8 cellular contexts compared by ENCODE assay signal in genomic region chr20:49287555-49288249, GRCh38. TPM values are rescaled to one million over a fixed set of nuclear protein-coding genes. Genes with fewer than 3 reads are reported as not detected.
A peak's percentile ranks its signal among the peaks of the same experiment; 100 is the strongest.
DNase-seq lines count a peak whose midpoint lies in the region; ATAC-seq and TF ChIP-seq lines count a peak whose summit lies in the region.

No MANE protein-coding gene starts in this region.

- no peak overlapping the region for H3K4me3 ChIP-seq in BLaER1 treated with 17β-estradiol and CSF1 and Interleukin-3, amounts not matched to agents 10 nM and 100 nM
- peak overlapping the region; percentile 37 for H3K4me3 ChIP-seq in adipocyte (ENCODE audit: low read length)
- H3K4me3 ChIP-seq in liver (ENCODE audit: low read depth in 1 of 3, low read length in 3 of 3), result no peak overlapping the region
- H3K4me3 ChIP-seq in left ventricle myocardium inferior, result no peak overlapping the region
- no peak overlapping the region for H3K4me3 ChIP-seq in BE2C (ENCODE audit: low read depth, low read length)

- peak overlapping the region in 1 of 11 experiments; percentile 19; a peak in 1 of 22 replicates for H3K4me2 ChIP-seq in BLaER1 treated with 17β-estradiol and CSF1 and Interleukin-3, amounts not matched to agents 10 nM and 100 nM

- DNase-seq in HT1080 (ENCODE audit: low read depth) (peak; percentile 63), adipocyte (ENCODE audit: low read depth) (peak; percentile 70), left ventricle myocardium inferior (no peak), BE2C (no peak)

- H3K36me3 ChIP-seq in BLaER1 treated with 17β-estradiol and CSF1 and Interleukin-3, amounts not matched to agents 10 nM and 100 nM, result peaks cover 99 to 100% (median 100%) of the 10 kb centered on the region in 11 experiments
- H3K36me3 ChIP-seq in adipocyte (ENCODE audit: control insufficient read depth, insufficient read depth, low read length, severe bottlenecking) (peaks cover 90% of the 10 kb centered on the region), liver (ENCODE audit: control insufficient read depth in 4 of 4, insufficient read depth in 3 of 4, low read depth in 1 of 4, low read length in 3 of 4) (peaks cover 40 to 86% (median 77%) of the 10 kb centered on the region in 4 donors), left ventricle myocardium inferior (peaks cover 99% of the 10 kb centered on the region), BE2C (peaks cover 93% of the 10 kb centered on the region)

- peaks cover 96 to 100% (median 100%) of the 10 kb centered on the region in 11 experiments for H4K20me1 ChIP-seq in BLaER1 treated with 17β-estradiol and CSF1 and Interleukin-3, amounts not matched to agents 10 nM and 100 nM

- H3K9me3 ChIP-seq in BLaER1 treated with 17β-estradiol and CSF1 and Interleukin-3, amounts not matched to agents 10 nM and 100 nM (replicated peaks in 1 of 11), result peaks cover 40 to 61% (median 52%) of the 10 kb centered on the region in 11 experiments; a peak in 21 of 22 replicates
- peaks cover 17% of the 10 kb centered on the region for H3K9me3 ChIP-seq in adipocyte (ENCODE audit: control insufficient read depth, low read length)
- H3K9me3 ChIP-seq in liver (ENCODE audit: control insufficient read depth in 4 of 4, low read length in 3 of 4), result peaks cover 8 to 17% (median 13%) of the 10 kb centered on the region in 4 donors
- H3K9me3 ChIP-seq in left ventricle myocardium inferior (replicated peaks), result peaks cover 54% of the 10 kb centered on the region
- no peaks in the 10 kb centered on the region for H3K9me3 ChIP-seq in BE2C

- no peak for TF ChIP-seq CTCF in liver (IDR thresholded peaks at IDR 0.05; ENCODE audit: low read depth, low read length, missing input control)
- no peak for TF ChIP-seq CTCF in left ventricle myocardium inferior (IDR thresholded peaks at IDR 0.05; ENCODE audit: borderline replicate concordance)
- no peak for TF ChIP-seq CTCF in BE2C (IDR thresholded peaks at IDR 0.05; ENCODE audit: low read depth, low read length)

- peaks cover 11 to 46% (median 32%) of the 10 kb centered on the region in 10 experiments; a peak in 19 of 20 replicates for H3K4me1 ChIP-seq in BLaER1 treated with 17β-estradiol and CSF1 and Interleukin-3, amounts not matched to agents 10 nM and 100 nM
- H3K4me1 ChIP-seq in adipocyte (ENCODE audit: control insufficient read depth, insufficient read depth, low read length) (peaks cover 65% of the 10 kb centered on the region), liver (ENCODE audit: control insufficient read depth in 4 of 4, insufficient read depth in 4 of 4, low read length in 3 of 4) (no peaks in the 10 kb centered on the region), left ventricle myocardium inferior (peaks cover 27% of the 10 kb centered on the region), BE2C (peaks cover 18% of the 10 kb centered on the region)

- TF ChIP-seq RAD21 in liver (IDR thresholded peaks at IDR 0.05), result no peak

- H3K27me3 ChIP-seq in BLaER1 treated with 17β-estradiol and CSF1 and Interleukin-3, amounts not matched to agents 10 nM and 100 nM, result no peaks in the 10 kb centered on the region; a peak in 1 of 22 replicates
- H3K27me3 ChIP-seq in adipocyte (replicated peaks; ENCODE audit: control insufficient read depth, insufficient read depth, low read length), result no peaks in the 10 kb centered on the region
- H3K27me3 ChIP-seq in liver (ENCODE audit: control insufficient read depth in 4 of 4, insufficient read depth in 4 of 4, low read length in 3 of 4), result no peaks in the 10 kb centered on the region
- H3K27me3 ChIP-seq in left ventricle myocardium inferior (ENCODE audit: low read depth), result no peaks in the 10 kb centered on the region
- no peaks in the 10 kb centered on the region for H3K27me3 ChIP-seq in BE2C

- intact Hi-C loops in left ventricle myocardium inferior (cut with micrococcal nuclease), result no loop called here

- H3K9ac ChIP-seq in BLaER1 treated with 17β-estradiol and CSF1 and Interleukin-3, amounts not matched to agents 10 nM and 100 nM, result no peak overlapping the region; a peak in 2 of 22 replicates
- peak overlapping the region; percentile 31 for H3K9ac ChIP-seq in adipocyte (ENCODE audit: low read length)
- H3K9ac ChIP-seq in liver (ENCODE audit: low read depth in 1 of 2, low read length in 2 of 2), result no peak overlapping the region

- peak overlapping the region in 8 of 11 experiments; percentile 4 to 60 (median 33); a peak in 12 of 22 replicates for H3K27ac ChIP-seq in BLaER1 treated with 17β-estradiol and CSF1 and Interleukin-3, amounts not matched to agents 10 nM and 100 nM
- H3K27ac ChIP-seq in liver (ENCODE audit: low read depth in 1 of 2, low read length in 2 of 2) (no peak overlapping the region), left ventricle myocardium inferior (replicated peaks) (no peak overlapping the region)

- ATAC-seq in GM19023 (IDR thresholded peaks at IDR 0.05; ENCODE audit: unreplicated experiment), result no peak
- ATAC-seq in HG03097 (IDR thresholded peaks at IDR 0.05; ENCODE audit: low FRiP score, unreplicated experiment), result no peak

TF ChIP-seq in liver, 16 proteins besides CTCF, POLR2A, EP300 and RAD21:
- TF ChIP-seq, protein P1, sequence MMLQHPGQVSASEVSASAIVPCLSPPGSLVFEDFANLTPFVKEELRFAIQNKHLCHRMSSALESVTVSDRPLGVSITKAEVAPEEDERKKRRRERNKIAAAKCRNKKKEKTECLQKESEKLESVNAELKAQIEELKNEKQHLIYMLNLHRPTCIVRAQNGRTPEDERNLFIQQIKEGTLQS (IDR thresholded peaks at IDR 0.05), result peak; percentile 39
- peak; percentile 1 to 31 for TF ChIP-seq JUND (IDR thresholded peaks at IDR 0.05)
- no peak for TF ChIP-seq YY1 (IDR thresholded peaks at IDR 0.05)
- TF ChIP-seq NR2F2 (IDR thresholded peaks at IDR 0.05), result no peak
- no peak for TF ChIP-seq FOXA2 (IDR thresholded peaks at IDR 0.05)
TF ChIP-seq in liver: peak in this region for 2.

RNA-seq across cellular contexts. Expression of gene ZNFX1, which starts 9.8 kb away (rescaled TPM):
- 34.1 and 37.4 TPM in 2 replicates for total RNA-seq in HT1080 (2014; rRNA removed; shearing (Covaris generic))
- polyA plus RNA-seq in HT1080 (2015; cell fraction: cytosol; rRNA removed), result 15.3 and 18.9 TPM in 2 replicates
- polyA plus RNA-seq in HT1080 (2015; cell fraction: nucleus; rRNA removed), result 41.7 and 42.2 TPM in 2 replicates
- total RNA-seq in liver, result 10 to 100 TPM; 10.1 to 16.1 TPM
- 1 to 10 TPM; 6.9 to 7.2 TPM for polyA plus RNA-seq in liver
- total RNA-seq in left ventricle myocardium inferior, result 22.2 TPM
- 9.0 TPM for polyA plus RNA-seq in BE2C (2012; ENCODE audit: insufficient read depth, insufficient read length, low read depth)

Comparison
In these comparisons a context has a peak if more than half of its experiments do, and no peak if none do; other contexts are left out.
1. H3K27ac ChIP-seq: peak in BLaER1 treated with 17β-estradiol and CSF1 and Interleukin-3, amounts not matched to agents 10 nM and 100 nM (8 of 11); none in liver (0 of 2) and left ventricle myocardium inferior (single experiment).
2. DNase-seq: peak in HT1080 (single experiment) and adipocyte (single experiment); none in left ventricle myocardium inferior (single experiment) and BE2C (single experiment).